21 cellular contexts compared by ENCODE assay signal in genomic region chr16:89530401-89531381, GRCh38. TPM values are rescaled to one million over a fixed set of nuclear protein-coding genes. Genes with fewer than 3 reads are reported as not detected.
A peak's percentile ranks its signal among the peaks of the same experiment; 100 is the strongest.
DNase-seq lines count a peak whose midpoint lies in the region; ATAC-seq, FAIRE-seq and TF ChIP-seq lines count a peak whose summit lies in the region.
"Had no signal": no experiment of that assay in that cellular context is flagged by ENCODE, and none has a peak within 500 bp of the region (broad histone marks: within the 10 kb centered on the region; RNA-seq: fewer than 3 reads in every experiment).

No MANE protein-coding gene starts in this region.

- no peak overlapping the region for H3K27ac ChIP-seq in K562 (ENCODE audit: extremely low read depth, low read depth, low read length)
- H3K27ac ChIP-seq in osteoblast (ENCODE audit: low read depth, low read length) = no peak overlapping the region
- H3K27ac ChIP-seq in gastrocnemius medialis = peak overlapping the region in 3 of 4 donors; percentile 70 to 82 (median 71)
- H3K27ac ChIP-seq in Karpas-422 (ENCODE audit: low read length) = no peak overlapping the region
- H3K27ac ChIP-seq: 22Rv1, A549, C4-2B, GM23248 had no signal

- H3K9ac ChIP-seq in K562 (ENCODE audit: insufficient read depth in 1 of 2, low read depth in 2 of 2, low read length in 2 of 2) (no peak overlapping the region), Karpas-422 (ENCODE audit: low read length) (no peak overlapping the region)
- H3K9ac ChIP-seq: GM23248 had no signal

- DNase-seq in Right ventricle myocardium inferior (ENCODE audit: missing footprints) = peak; percentile 60
- DNase-seq in Right ventricle myocardium superior = no peak
- DNase-seq in K562 (ENCODE audit: extremely low read depth in 1 of 4, low spot score in 3 of 4) = no peak
- DNase-seq in osteoblast (ENCODE audit: insufficient read length, low spot score, missing footprints) = peak; percentile 86
- peak in 1 of 2 donors; percentile 65 for DNase-seq in gastrocnemius medialis
- DNase-seq in NCI-H82 (lab: John Stamatoyannopoulos, UW) = no peak
- DNase-seq in NCI-H2171 treated with DMSO at 0.1 percent for 48 hours (lab: John Stamatoyannopoulos, UW) = no peak
- no peak for DNase-seq in Karpas-422
- DNase-seq: AML-193; Caco-2; CD4-positive, alpha-beta T cell; DMS79; GF-D8; GM23248 had no signal

- ATAC-seq in Right ventricle myocardium inferior (no peak), Right ventricle myocardium superior (ENCODE audit: poor library complexity) (no peak), K562 (no peak), gastrocnemius medialis (peak; percentile 12 to 20)
- ATAC-seq: A549 had no signal

- H3K4me3 ChIP-seq in K562 = no peak overlapping the region
- H3K4me3 ChIP-seq in osteoblast (ENCODE audit: insufficient read depth, low read length) = no peak overlapping the region
- no peak overlapping the region for H3K4me3 ChIP-seq in gastrocnemius medialis
- H3K4me3 ChIP-seq in Karpas-422 (ENCODE audit: low read length) = no peak overlapping the region
- H3K4me3 ChIP-seq: A549, GM23248, HAP-1 had no signal

- no peaks in the 10 kb centered on the region for H3K79me2 ChIP-seq in K562 (ENCODE audit: control insufficient read depth, insufficient read depth, low read length)
- H3K79me2 ChIP-seq in osteoblast (ENCODE audit: insufficient read depth, low read length) = peaks cover 22% of the 10 kb centered on the region
- no peaks in the 10 kb centered on the region for H3K79me2 ChIP-seq in Karpas-422 (ENCODE audit: low read length)

- H3K9me3 ChIP-seq in K562 (replicated peaks; ENCODE audit: control insufficient read depth, insufficient read depth, low read depth, low read length) (no peaks in the 10 kb centered on the region), osteoblast (ENCODE audit: low read depth, low read length) (no peaks in the 10 kb centered on the region), gastrocnemius medialis (no peaks in the 10 kb centered on the region), Karpas-422 (ENCODE audit: low read length) (no peaks in the 10 kb centered on the region)
- H3K9me3 ChIP-seq: A549, Caco-2, HAP-1 had no signal

- no peaks in the 10 kb centered on the region for H3K9me2 ChIP-seq in Karpas-422 (replicated peaks; ENCODE audit: insufficient read depth, low read length)

- BruUV-seq in K562 (replicated peaks; lab: Mats Ljungman, UMichigan) = no TSS peak

- CTCF ChIA-PET in K562 (lab: Yijun Ruan, JAX; ENCODE audit: low intra/inter-chr PET ratio) = no interaction called here

- H2AFZ ChIP-seq in K562 (ENCODE audit: low read depth, low read length) (no peak overlapping the region), osteoblast (ENCODE audit: low read length) (no peak overlapping the region), Karpas-422 (ENCODE audit: low read length) (no peak overlapping the region)
- H2AFZ ChIP-seq: GM23248 had no signal

- TF ChIP-seq CTCF in K562 (IDR thresholded peaks at IDR 0.05 in 2 of 3, conservative IDR thresholded peaks at IDR 0.05 in 1 of 3; ENCODE audit: insufficient read depth in 2 of 3, low read depth in 1 of 3, low read length in 3 of 3) (no peak), osteoblast (IDR thresholded peaks at IDR 0.05; ENCODE audit: extremely low read depth, low read depth, low read length) (no peak), gastrocnemius medialis (IDR thresholded peaks at IDR 0.05 in 4 of 5, conservative IDR thresholded peaks at IDR 0.05 in 1 of 5) (no peak)

- POLR2A ChIA-PET in K562 (lab: Yijun Ruan, JAX) = no interaction called here

- H3K4me2 ChIP-seq in K562 (ENCODE audit: insufficient read depth, low read length) = no peak overlapping the region
- no peak overlapping the region for H3K4me2 ChIP-seq in osteoblast (ENCODE audit: insufficient read depth, low read length)
- no peak overlapping the region for H3K4me2 ChIP-seq in Karpas-422 (ENCODE audit: low read depth, low read length, poor library complexity, severe bottlenecking)
- H3K4me2 ChIP-seq: A549 had no signal

- TF ChIP-seq RAD21 in K562 (CRISPR knock-in tag; conservative IDR thresholded peaks at IDR 0.05 in 1 of 2, IDR thresholded peaks at IDR 0.05 in 1 of 2) = no peak

- in situ Hi-C loops in K562 (cut with MboI) (no loop called here), gastrocnemius medialis (cut with MboI; ENCODE audit: low sequenced_read_pairs in 4 of 4) (no loop called here)

- no peaks in the 10 kb centered on the region for H3K9me1 ChIP-seq in K562 (ENCODE audit: control insufficient read depth, insufficient read depth, low read length)

- no peak for FAIRE-seq in K562 (lab: Jason Lieb, UNC)
- FAIRE-seq: A549, D721Med, GM19239, HTR-8/SVneo had no signal

- H4K20me1 ChIP-seq in K562 (replicated peaks; ENCODE audit: control insufficient read depth, insufficient read depth, low read length) = no peaks in the 10 kb centered on the region
- H4K20me1 ChIP-seq in osteoblast (ENCODE audit: insufficient read depth, low read length) = peaks cover 13% of the 10 kb centered on the region
- no peaks in the 10 kb centered on the region; the same call in 1 of the 2 replicates for H4K20me1 ChIP-seq in Karpas-422 (ENCODE audit: insufficient read depth, low read depth, low read length)

- peaks cover 94% of the 10 kb centered on the region for H3K36me3 ChIP-seq in K562 (ENCODE audit: control insufficient read depth, insufficient read depth, low read length)
- H3K36me3 ChIP-seq in osteoblast (ENCODE audit: insufficient read depth, low read length) = peaks cover 81% of the 10 kb centered on the region
- H3K36me3 ChIP-seq in gastrocnemius medialis = peaks cover 0 to 83% of the 10 kb centered on the region in 2 donors
- H3K36me3 ChIP-seq in Karpas-422 (ENCODE audit: insufficient read depth, low read length) = peaks cover 21% of the 10 kb centered on the region; the same call in 1 of the 2 replicates

- 95% methylated on average over 32 of the region's 37 CpGs for WGBS in K562 (ENCODE audit: insufficient coverage, low coverage, missing lambda C conversion rate)

- TF ChIP-seq POLR2A in K562 (conservative IDR thresholded peaks at IDR 0.05) = no peak
- TF ChIP-seq POLR2A in gastrocnemius medialis (IDR thresholded peaks at IDR 0.05) = no peak

- H3K4me1 ChIP-seq in K562 (replicated peaks in 1 of 2; ENCODE audit: control insufficient read depth in 2 of 2, insufficient read depth in 2 of 2, low read length in 2 of 2) (no peaks in the 10 kb centered on the region), osteoblast (ENCODE audit: insufficient read depth, low read length) (no peaks in the 10 kb centered on the region), gastrocnemius medialis (peaks cover 39 to 54% of the 10 kb centered on the region in 2 donors), Karpas-422 (ENCODE audit: low read length) (no peaks in the 10 kb centered on the region)
- H3K4me1 ChIP-seq: A549, Caco-2, HAP-1 had no signal

- H3K27me3 ChIP-seq in K562 (ENCODE audit: control insufficient read depth in 2 of 2, insufficient read depth in 2 of 2, low read length in 2 of 2) = no peaks in the 10 kb centered on the region
- H3K27me3 ChIP-seq in osteoblast (ENCODE audit: insufficient read depth, low read length) = no peaks in the 10 kb centered on the region
- no peaks in the 10 kb centered on the region for H3K27me3 ChIP-seq in gastrocnemius medialis
- no peaks in the 10 kb centered on the region for H3K27me3 ChIP-seq in Karpas-422 (ENCODE audit: low read length)

- intact Hi-C loops in Right ventricle myocardium inferior (cut with DNase I) (no loop called here), Right ventricle myocardium superior (cut with DNase I) (no loop called here), K562 (cut with micrococcal nuclease) (no loop called here), gastrocnemius medialis (cut with DNase I; ENCODE audit: low total_unique reads) (no loop called here)

- TF ChIP-seq EP300 in K562 (IDR thresholded peaks at IDR 0.05; ENCODE audit: low read length) = no peak

RNA-seq across cellular contexts. Expression of gene SPG7, which starts 22.5 kb away (rescaled TPM):
- total RNA-seq in Right ventricle myocardium inferior = 96.1 TPM
- total RNA-seq in Right ventricle myocardium superior = 108 TPM
- 538 and 821 TPM in 2 replicates for total RNA-seq in K562 (2011; cell fraction: chromatin; rRNA removed; ENCODE audit: low replicate concordance)
- total RNA-seq in K562 (2011; cell fraction: nucleolus; rRNA removed) = 360 and 372 TPM in 2 replicates
- 370 and 431 TPM in 2 replicates for total RNA-seq in K562 (2011; cell fraction: nucleoplasm; rRNA removed)
- 67.4 and 136 TPM in 2 replicates for total RNA-seq in K562 (2014; rRNA removed)
- 37.3 and 41.2 TPM in 2 replicates for total RNA-seq in K562 (2014; rRNA removed; fragmentation: Illumina TruSeq; extraction: Trizol)
- total RNA-seq in K562 (2015; rRNA removed; fragmentation: Illumina TruSeq; extraction: Trizol) = 51.9 and 55.5 TPM in 2 replicates
- 74.8 and 75.4 TPM in 2 replicates for total RNA-seq in K562 (2021)
- 44.2 and 53.2 TPM in 2 replicates for polyA plus RNA-seq in K562 (2011; rRNA removed)
- 33.7 and 35.7 TPM in 2 replicates for polyA plus RNA-seq in K562 (2011; cell fraction: cytosol; rRNA removed)
- polyA plus RNA-seq in K562 (2011; cell fraction: nucleus; rRNA removed) = 243 and 279 TPM in 2 replicates
- 41.5 and 49.6 TPM in 2 replicates for polyA plus RNA-seq in K562 (2012)
- 49.2 and 49.4 TPM in 2 replicates for polyA plus RNA-seq in K562 (2014; fragmentation: Illumina TruSeq; extraction: Trizol)
- polyA plus RNA-seq in K562 (2014; fragmentation: Nextera tagmentation; extraction: Ambion mirVana) = 1 to 10 TPM; 5.8 to 7.0 TPM
- polyA plus RNA-seq in K562 (2014; rRNA removed) = 62.6 and 89.1 TPM in 2 replicates
- 44.3 and 53.3 TPM in 2 replicates for polyA minus RNA-seq in K562 (2011; rRNA and poly(A)+ RNA removed)
- polyA minus RNA-seq in K562 (2011; cell fraction: cytosol; rRNA and poly(A)+ RNA removed) = 30.5 and 50.1 TPM in 2 replicates
- polyA minus RNA-seq in K562 (2011; cell fraction: nucleus; rRNA and poly(A)+ RNA removed) = 79.4 and 87.9 TPM in 2 replicates
- 76.3 and 85.8 TPM in 2 replicates for total RNA-seq in osteoblast
- 100 to 1,000 TPM in 2 of 4 donors, 10 to 100 TPM in 2; 67.7 to 117 (median 100.0) TPM for total RNA-seq in gastrocnemius medialis
- total RNA-seq in Karpas-422 (2014; rRNA removed; shearing (Covaris generic); ENCODE audit: low replicate concordance) = 44.6 and 74.8 TPM in 2 replicates

RNA-seq across cellular contexts. Expression of gene RPL13, which starts 29.8 kb away (rescaled TPM):
- 1,162 TPM for total RNA-seq in Right ventricle myocardium inferior
- total RNA-seq in Right ventricle myocardium superior = 1,044 TPM
- total RNA-seq in K562 (2011; cell fraction: chromatin; rRNA removed; ENCODE audit: low replicate concordance) = 190 and 375 TPM in 2 replicates
- total RNA-seq in K562 (2011; cell fraction: nucleolus; rRNA removed) = 1,145 and 1,282 TPM in 2 replicates
- 741 and 1,472 TPM in 2 replicates for total RNA-seq in K562 (2011; cell fraction: nucleoplasm; rRNA removed)
- total RNA-seq in K562 (2014; rRNA removed) = 6,042 and 8,261 TPM in 2 replicates
- 916 and 1,208 TPM in 2 replicates for total RNA-seq in K562 (2014; rRNA removed; fragmentation: Illumina TruSeq; extraction: Trizol)
- total RNA-seq in K562 (2015; rRNA removed; fragmentation: Illumina TruSeq; extraction: Trizol) = 2,074 and 2,169 TPM in 2 replicates
- 2,859 and 3,283 TPM in 2 replicates for total RNA-seq in K562 (2021)
- polyA plus RNA-seq in K562 (2011; rRNA removed) = 1,633 and 2,887 TPM in 2 replicates
- 3,426 and 8,334 TPM in 2 replicates for polyA plus RNA-seq in K562 (2011; cell fraction: cytosol; rRNA removed)
- polyA plus RNA-seq in K562 (2011; cell fraction: nucleus; rRNA removed) = 2,104 and 2,686 TPM in 2 replicates
- 2,765 and 5,488 TPM in 2 replicates for polyA plus RNA-seq in K562 (2012)
- polyA plus RNA-seq in K562 (2014; fragmentation: Illumina TruSeq; extraction: Trizol) = 1,258 and 1,518 TPM in 2 replicates
- polyA plus RNA-seq in K562 (2014; fragmentation: Nextera tagmentation; extraction: Ambion mirVana) = 100 to 1,000 TPM; 227 to 348 TPM
- polyA plus RNA-seq in K562 (2014; rRNA removed) = 4,293 and 4,381 TPM in 2 replicates
- polyA minus RNA-seq in K562 (2011; rRNA and poly(A)+ RNA removed) = 413 and 474 TPM in 2 replicates
- 1,370 and 2,343 TPM in 2 replicates for polyA minus RNA-seq in K562 (2011; cell fraction: cytosol; rRNA and poly(A)+ RNA removed)
- 505 and 641 TPM in 2 replicates for polyA minus RNA-seq in K562 (2011; cell fraction: nucleus; rRNA and poly(A)+ RNA removed)
- 2,112 and 2,440 TPM in 2 replicates for total RNA-seq in osteoblast
- total RNA-seq in gastrocnemius medialis = 1,000 to 10,000 TPM; 4,295 to 5,889 (median 4,806) TPM
- 6,565 and 10,922 TPM in 2 replicates for total RNA-seq in Karpas-422 (2014; rRNA removed; shearing (Covaris generic); ENCODE audit: low replicate concordance)

RNA-seq across cellular contexts. Expression of gene ANKRD11, which starts 40.3 kb away (rescaled TPM):
- 64.9 TPM for total RNA-seq in Right ventricle myocardium inferior
- 64.9 TPM for total RNA-seq in Right ventricle myocardium superior
- 521 and 557 TPM in 2 replicates for total RNA-seq in K562 (2011; cell fraction: chromatin; rRNA removed; ENCODE audit: low replicate concordance)
- 219 and 271 TPM in 2 replicates for total RNA-seq in K562 (2011; cell fraction: nucleolus; rRNA removed)
- 280 and 307 TPM in 2 replicates for total RNA-seq in K562 (2011; cell fraction: nucleoplasm; rRNA removed)
- 49.2 and 58.7 TPM in 2 replicates for total RNA-seq in K562 (2014; rRNA removed)
- 25.4 and 31.7 TPM in 2 replicates for total RNA-seq in K562 (2014; rRNA removed; fragmentation: Illumina TruSeq; extraction: Trizol)
- total RNA-seq in K562 (2015; rRNA removed; fragmentation: Illumina TruSeq; extraction: Trizol) = 26.9 and 27.6 TPM in 2 replicates
- total RNA-seq in K562 (2021) = 114 and 126 TPM in 2 replicates
- 24.1 and 24.5 TPM in 2 replicates for polyA plus RNA-seq in K562 (2011; rRNA removed)
- polyA plus RNA-seq in K562 (2011; cell fraction: cytosol; rRNA removed) = 24.1 and 43.3 TPM in 2 replicates
- 82.4 and 115 TPM in 2 replicates for polyA plus RNA-seq in K562 (2011; cell fraction: nucleus; rRNA removed)
- 58.0 and 101 TPM in 2 replicates for polyA plus RNA-seq in K562 (2012)
- 41.9 and 66.8 TPM in 2 replicates for polyA plus RNA-seq in K562 (2014; fragmentation: Illumina TruSeq; extraction: Trizol)
- polyA plus RNA-seq in K562 (2014; fragmentation: Nextera tagmentation; extraction: Ambion mirVana) = 1 to 10 TPM; 4.7 to 5.4 TPM
- 75.6 and 83.7 TPM in 2 replicates for polyA plus RNA-seq in K562 (2014; rRNA removed)
- 22.7 and 27.7 TPM in 2 replicates for polyA minus RNA-seq in K562 (2011; rRNA and poly(A)+ RNA removed)
- polyA minus RNA-seq in K562 (2011; cell fraction: cytosol; rRNA and poly(A)+ RNA removed) = 41.4 and 57.3 TPM in 2 replicates
- polyA minus RNA-seq in K562 (2011; cell fraction: nucleus; rRNA and poly(A)+ RNA removed) = 37.2 and 51.5 TPM in 2 replicates
- 78.4 and 97.4 TPM in 2 replicates for total RNA-seq in osteoblast
- total RNA-seq in gastrocnemius medialis = 10 to 100 TPM; 26.0 to 77.0 (median 55.0) TPM
- total RNA-seq in Karpas-422 (2014; rRNA removed; shearing (Covaris generic); ENCODE audit: low replicate concordance) = 28.5 and 29.9 TPM in 2 replicates

RNA-seq across cellular contexts. Expression of gene CPNE7, which starts 44.9 kb away (rescaled TPM):
- total RNA-seq in Right ventricle myocardium inferior = not detected
- total RNA-seq in Right ventricle myocardium superior = not detected
- total RNA-seq in K562 (2011; cell fraction: chromatin; rRNA removed; ENCODE audit: low replicate concordance) = 170 and 336 TPM in 2 replicates
- total RNA-seq in K562 (2011; cell fraction: nucleolus; rRNA removed) = 170 and 181 TPM in 2 replicates
- 123 and 131 TPM in 2 replicates for total RNA-seq in K562 (2011; cell fraction: nucleoplasm; rRNA removed)
- 46.8 and 63.6 TPM in 2 replicates for total RNA-seq in K562 (2014; rRNA removed)
- total RNA-seq in K562 (2014; rRNA removed; fragmentation: Illumina TruSeq; extraction: Trizol) = 16.2 and 18.8 TPM in 2 replicates
- total RNA-seq in K562 (2015; rRNA removed; fragmentation: Illumina TruSeq; extraction: Trizol) = 16.9 and 18.5 TPM in 2 replicates
- 58.8 and 73.4 TPM in 2 replicates for total RNA-seq in K562 (2021)
- 32.7 and 33.6 TPM in 2 replicates for polyA plus RNA-seq in K562 (2011; rRNA removed)
- polyA plus RNA-seq in K562 (2011; cell fraction: cytosol; rRNA removed) = 19.6 and 36.0 TPM in 2 replicates
- polyA plus RNA-seq in K562 (2011; cell fraction: nucleus; rRNA removed) = 330 and 699 TPM in 2 replicates
- 44.5 and 48.7 TPM in 2 replicates for polyA plus RNA-seq in K562 (2012)
- polyA plus RNA-seq in K562 (2014; fragmentation: Illumina TruSeq; extraction: Trizol) = 31.5 and 39.1 TPM in 2 replicates
- polyA plus RNA-seq in K562 (2014; fragmentation: Nextera tagmentation; extraction: Ambion mirVana) = 1 to 10 TPM in 1 of 2 experiments, under 1 TPM in 1; 0.30 to 1.9 TPM
- 67.3 and 78.1 TPM in 2 replicates for polyA plus RNA-seq in K562 (2014; rRNA removed)
- 9.2 TPM in 2 replicates for polyA minus RNA-seq in K562 (2011; rRNA and poly(A)+ RNA removed)
- 10.7 and 11.9 TPM in 2 replicates for polyA minus RNA-seq in K562 (2011; cell fraction: cytosol; rRNA and poly(A)+ RNA removed)
- 34.3 and 47.3 TPM in 2 replicates for polyA minus RNA-seq in K562 (2011; cell fraction: nucleus; rRNA and poly(A)+ RNA removed)
- 7.2 and 21.8 TPM in 2 replicates for total RNA-seq in osteoblast
- not detected for total RNA-seq in gastrocnemius medialis
- 3.7 and 3.9 TPM in 2 replicates for total RNA-seq in Karpas-422 (2014; rRNA removed; shearing (Covaris generic); ENCODE audit: low replicate concordance)

Comparison
In these comparisons a context has a peak if more than half of its experiments do, and no peak if none do; other contexts are left out.
1. DNase-seq: peak in Right ventricle myocardium inferior (single experiment) and osteoblast (single experiment); none in Right ventricle myocardium superior (single experiment), K562 (0 of 4), NCI-H82 (single experiment), NCI-H2171 treated with DMSO at 0.1 percent for 48 hours (single experiment) and Karpas-422 (single experiment).
2. ATAC-seq: peak in gastrocnemius medialis (2 of 2); none in Right ventricle myocardium inferior (single experiment), Right ventricle myocardium superior (single experiment) and K562 (single experiment).
3. H3K27ac ChIP-seq: peak in gastrocnemius medialis (3 of 4); none in K562 (single experiment), osteoblast (single experiment) and Karpas-422 (single experiment).